Comparison of ENCODE assay signal across 26 cellular contexts in the genomic region with DNA sequence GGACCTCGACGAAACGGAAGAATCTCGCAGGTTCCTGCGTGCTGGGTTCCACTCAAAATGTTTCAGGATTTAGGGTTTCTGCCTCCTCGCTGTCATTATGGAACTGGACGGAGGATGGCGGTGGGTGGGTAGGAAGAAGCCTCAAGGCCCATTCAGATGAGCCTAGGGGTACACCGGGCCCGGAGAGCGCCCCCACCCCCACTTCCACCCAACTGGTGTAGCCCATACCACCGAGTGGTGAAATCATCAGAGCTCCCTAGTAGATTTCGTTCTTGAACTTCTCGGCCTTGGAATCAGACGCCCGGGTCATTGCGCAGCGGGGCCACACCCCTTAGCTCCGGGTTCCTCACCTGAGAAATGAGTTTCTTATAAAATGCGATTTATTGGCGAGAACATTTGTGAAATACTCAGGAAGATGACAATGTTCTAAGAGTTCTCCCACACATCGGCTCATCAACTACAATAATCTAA. TPM values are rescaled to one million over a fixed set of nuclear protein-coding genes. Genes with fewer than 3 reads are reported as not detected.
DNase-seq lines count a peak whose midpoint lies in the region; ATAC-seq and TF ChIP-seq lines count a peak whose summit lies in the region.
"Had no signal": no experiment of that assay in that cellular context is flagged by ENCODE, and none has a peak within 500 bp of the region (broad histone marks: within the 10 kb centered on the region; RNA-seq: fewer than 3 reads in every experiment).

No MANE protein-coding gene starts in this region.

- no peaks in the 10 kb centered on the region for H3K36me3 Mint-ChIP-seq in nephron (ENCODE audit: low read depth)
- H3K36me3 Mint-ChIP-seq: CD4-positive, alpha-beta memory T cell; T-cell had no signal

- H3K4me1 Mint-ChIP-seq in nephron: peaks cover 49% of the 10 kb centered on the region
- H3K4me1 Mint-ChIP-seq: activated CD4-positive, alpha-beta memory T cell treated with anti-CD3 and anti-CD28 coated beads, Interleukin-2, amount 10 ng/mL, durations not matched to agents 7 days and 5 days; CD4-positive, alpha-beta memory T cell had no signal

- peak overlapping the region; percentile 81 for H3K4me3 ChIP-seq in adipocyte (ENCODE audit: low read length)
- H3K4me3 ChIP-seq in hepatocyte: peak overlapping the region; percentile 43
- H3K4me3 ChIP-seq: SJSA1, thoracic aorta had no signal

- peaks cover 63% of the 10 kb centered on the region for H3K79me2 ChIP-seq in hepatocyte

- peaks cover 7% of the 10 kb centered on the region for H3K4me1 ChIP-seq in adipocyte (ENCODE audit: control insufficient read depth, insufficient read depth, low read length)
- H3K4me1 ChIP-seq in hepatocyte (ENCODE audit: insufficient read depth): peaks cover 53% of the 10 kb centered on the region

- no peak for TF ChIP-seq CTCF in hepatocyte (IDR thresholded peaks at IDR 0.05; ENCODE audit: poor library complexity)
- no peak for TF ChIP-seq CTCF in nephron (IDR thresholded peaks at IDR 0.05; ENCODE audit: unreplicated experiment in 3 of 3)

- WGBS in hepatocyte (ENCODE audit: low lambda C conversion rate, missing lambda C conversion rate): 26% methylated on average over 22 of the region's 22 CpGs

- H3K9me3 ChIP-seq in adipocyte (ENCODE audit: control insufficient read depth, low read length) (no peaks in the 10 kb centered on the region), hepatocyte (ENCODE audit: low read depth) (no peaks in the 10 kb centered on the region)
- H3K9me3 ChIP-seq: Peyer's patch, SJSA1, thoracic aorta had no signal

- H3K27me3 ChIP-seq in adipocyte (replicated peaks; ENCODE audit: control insufficient read depth, insufficient read depth, low read length) (peaks cover 71% of the 10 kb centered on the region), hepatocyte (peaks cover 44% of the 10 kb centered on the region)
- H3K27me3 ChIP-seq: SJSA1 had no signal

- H3K9me2 ChIP-seq in hepatocyte (replicated peaks; ENCODE audit: insufficient read depth): no peaks in the 10 kb centered on the region

- H3K27ac ChIP-seq in hepatocyte: peak overlapping the region; percentile 97
- H3K27ac ChIP-seq: brain microvascular endothelial cell, gastroesophageal sphincter, Peyer's patch, SJSA1, thoracic aorta had no signal

- peaks cover 100% of the 10 kb centered on the region for H3K27me3 Mint-ChIP-seq in nephron (ENCODE audit: low read depth)

- H2AFZ ChIP-seq in hepatocyte: peak overlapping the region; percentile 83

- H3K36me3 ChIP-seq in adipocyte (ENCODE audit: control insufficient read depth, insufficient read depth, low read length, severe bottlenecking) (no peaks in the 10 kb centered on the region), hepatocyte (replicated peaks; ENCODE audit: insufficient read depth, low read depth) (no peaks in the 10 kb centered on the region)
- H3K36me3 ChIP-seq: brain microvascular endothelial cell, gastroesophageal sphincter, Peyer's patch, SJSA1, thoracic aorta had no signal

- peak overlapping the region; percentile 78 to 89 (median 80) for H3K4me3 Mint-ChIP-seq in nephron
- H3K4me3 Mint-ChIP-seq: activated CD4-positive, alpha-beta memory T cell treated with anti-CD3 and anti-CD28 coated beads, Interleukin-2, amount 10 ng/mL, durations not matched to agents 7 days and 5 days; CD4-positive, alpha-beta memory T cell; effector memory CD8-positive, alpha-beta T cell; T-cell had no signal

- H3K9ac ChIP-seq in adipocyte (ENCODE audit: low read length): no peak overlapping the region

- H3K4me2 ChIP-seq in hepatocyte: peak overlapping the region; percentile 88

- no peak for DNase-seq in adipocyte (ENCODE audit: low read depth)
- peak; percentile 23 for DNase-seq in hepatocyte (ENCODE audit: low spot score)
- DNase-seq in SHP77 (lab: John Stamatoyannopoulos, UW): no peak
- DNase-seq: activated CD4-positive, alpha-beta memory T cell treated with anti-CD3 and anti-CD28 coated beads, Interleukin-2, amount 10 ng/mL, durations not matched to agents 7 days and 5 days; brain microvascular endothelial cell; CD4-positive, alpha-beta memory T cell; DMS 273 treated with DMSO at 0.1 percent for 48 hours; effector memory CD8-positive, alpha-beta T cell; hypothalamus; KG1; NCI-H1694 treated with DMSO at 0.1 percent for 48 hours; NCI-H526; occipital lobe; Peyer's patch; stimulated activated CD4-positive, alpha-beta T cell treated with anti-CD3 and anti-CD28 coated beads, Interleukin-4, amount 100 ng/mL, for 1 hour; stimulated activated naive CD4-positive, alpha-beta T cell treated with Interleukin-2 at 50 U/mL for 16 hours; T-cell had no signal

- no peaks in the 10 kb centered on the region for H3K9me3 Mint-ChIP-seq in nephron
- H3K9me3 Mint-ChIP-seq: activated CD4-positive, alpha-beta memory T cell treated with anti-CD3 and anti-CD28 coated beads, Interleukin-2, amount 10 ng/mL, durations not matched to agents 7 days and 5 days; effector memory CD8-positive, alpha-beta T cell; T-cell had no signal

- H3K27ac Mint-ChIP-seq in nephron: peak overlapping the region in 2 of 3 experiments; percentile 86 to 91
- H3K27ac Mint-ChIP-seq: activated CD4-positive, alpha-beta memory T cell treated with anti-CD3 and anti-CD28 coated beads, Interleukin-2, amount 10 ng/mL, durations not matched to agents 7 days and 5 days; CD4-positive, alpha-beta memory T cell; effector memory CD8-positive, alpha-beta T cell; T-cell had no signal

- ATAC-seq in HG03159 (IDR thresholded peaks at IDR 0.05; ENCODE audit: unreplicated experiment) (no peak), GM19023 (IDR thresholded peaks at IDR 0.05; ENCODE audit: unreplicated experiment) (no peak), GM19397 (IDR thresholded peaks at IDR 0.05; ENCODE audit: unreplicated experiment) (no peak)
- ATAC-seq: effector memory CD8-positive, alpha-beta T cell; esophagus mucosa; gastroesophageal sphincter; T-cell had no signal

- H4K20me1 ChIP-seq in hepatocyte (ENCODE audit: insufficient read depth, poor library complexity, severe bottlenecking): no peaks in the 10 kb centered on the region

RNA-seq across cellular contexts. Expression of gene TBX3, which starts 13.3 kb away (rescaled TPM):
- total RNA-seq in hepatocyte: 133 and 142 TPM in 2 replicates
- 108 and 109 TPM in 2 replicates for polyA plus RNA-seq in hepatocyte
- total RNA-seq: activated CD4-positive, alpha-beta memory T cell treated with anti-CD3 and anti-CD28 coated beads, Interleukin-2, amount 10 ng/mL, durations not matched to agents 7 days and 5 days; CD4-positive, alpha-beta memory T cell; G401 had no signal
- polyA plus RNA-seq: CD4-positive, alpha-beta memory T cell had no signal
